ENCODE assay signal across 1 cellular context in genomic region chr12:58678753-58679152, GRCh38.
TF ChIP-seq lines count a peak whose summit lies in the region.

No MANE protein-coding gene starts in this region.

TF ChIP-seq in HepG2, 621 proteins besides CTCF, POLR2A, EP300 and RAD21:
- TF ChIP-seq ZNF704 (CRISPR knock-in tag; IDR thresholded peaks at IDR 0.05; ENCODE audit: borderline replicate concordance) (no peak), ZNF160 (CRISPR knock-in tag; IDR thresholded peaks at IDR 0.05) (peak; percentile 97)
